ENCODE assay signal across 8 cellular contexts in the genomic region with DNA sequence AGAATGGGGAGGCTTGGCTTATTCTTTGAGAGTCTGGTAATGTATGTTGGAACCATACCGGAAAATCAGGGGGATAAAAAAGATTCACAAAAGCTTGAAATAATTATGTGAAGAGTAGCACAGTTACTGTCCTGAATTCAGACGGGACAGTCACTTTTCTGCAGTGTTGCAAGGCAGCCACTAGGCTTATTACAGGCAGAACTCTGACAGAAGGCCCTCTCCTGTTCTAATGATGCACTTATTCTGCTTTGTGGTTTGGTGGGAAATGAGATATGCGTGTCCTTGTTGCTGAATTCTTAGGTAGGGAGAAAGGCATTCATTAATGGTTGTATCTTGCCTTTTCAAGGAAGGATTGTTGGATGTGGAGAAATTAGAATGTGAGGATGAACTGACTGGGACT.
A peak's percentile ranks its signal among the peaks of the same experiment; 100 is the strongest.
DNase-seq lines count a peak whose midpoint lies in the region; ATAC-seq and TF ChIP-seq lines count a peak whose summit lies in the region.

No MANE protein-coding gene starts in this region.

- H3K36me3 Mint-ChIP-seq in nephron progenitor cell (ENCODE audit: low read depth) = no peaks in the 10 kb centered on the region

- DNase-seq in nephron progenitor cell (no peak), DMS153 treated with DMSO at 0.1 percent for 48 hours (lab: John Stamatoyannopoulos, UW; ENCODE audit: unreplicated experiment) (no peak), NCI-H345 treated with DMSO at 0.1 percent for 48 hours (lab: John Stamatoyannopoulos, UW; ENCODE audit: unreplicated experiment) (no peak)

- H3K9me3 Mint-ChIP-seq in nephron progenitor cell = no peaks in the 10 kb centered on the region

- no peak overlapping the region for H3K27ac Mint-ChIP-seq in nephron progenitor cell

- H3K27me3 Mint-ChIP-seq in nephron progenitor cell (ENCODE audit: low read depth, poor library complexity) = no peaks in the 10 kb centered on the region

- no peak overlapping the region for H3K4me3 Mint-ChIP-seq in nephron progenitor cell

- no peak overlapping the region for H3K27ac ChIP-seq in 22Rv1
- H3K27ac ChIP-seq in VCaP = no peak overlapping the region

- ATAC-seq in GM18519 (IDR thresholded peaks at IDR 0.05; ENCODE audit: low FRiP score, unreplicated experiment) (peak; percentile 94), HG03135 (IDR thresholded peaks at IDR 0.05; ENCODE audit: unreplicated experiment) (peak; percentile 91), GM21723 (IDR thresholded peaks at IDR 0.05; ENCODE audit: unreplicated experiment) (no peak)

- TF ChIP-seq CTCF in 22Rv1 (IDR thresholded peaks at IDR 0.05) = peak; percentile 44
- peak; percentile 68 for TF ChIP-seq CTCF in VCaP (conservative IDR thresholded peaks at IDR 0.05)
- TF ChIP-seq CTCF in nephron progenitor cell (IDR thresholded peaks at IDR 0.05) = peak; percentile 42

- H3K4me1 Mint-ChIP-seq in nephron progenitor cell = no peaks in the 10 kb centered on the region
